22 cellular contexts compared by ENCODE assay signal in genomic region chr6:39171489-39172376, GRCh38. TPM values are rescaled to one million over a fixed set of nuclear protein-coding genes. Genes with fewer than 3 reads are reported as not detected.
"Had no signal": no experiment of that assay in that cellular context is flagged by ENCODE, and none has a peak within 500 bp of the region (broad histone marks: within the 10 kb centered on the region; RNA-seq: fewer than 3 reads in every experiment).

No MANE protein-coding gene starts in this region.

- H3K9me3 ChIP-seq: ovary, thoracic aorta had no signal

- H3K4me1 ChIP-seq: heart left ventricle, sigmoid colon had no signal

- H3K4me3 ChIP-seq: heart left ventricle, lung, ovary, right atrium auricular region, sigmoid colon, skin epidermis, thoracic aorta, transverse colon had no signal

- H3K27me3 ChIP-seq: ovary, right atrium auricular region, transverse colon had no signal

- H3K27ac ChIP-seq: heart left ventricle, ovary, right atrium auricular region, sigmoid colon, thoracic aorta, transverse colon had no signal

- ATAC-seq: heart left ventricle; left colon; left ventricle myocardium superior; naive thymus-derived CD8-positive, alpha-beta T cell; stimulated activated naive CD8-positive, alpha-beta T cell treated with anti-CD3 and anti-CD28 coated beads, Interleukin-15, amount 100 ng/mL, for 72 hours had no signal

- H3K36me3 ChIP-seq: heart left ventricle, ovary, right atrium auricular region, sigmoid colon, thoracic aorta, transverse colon had no signal

- DNase-seq: heart left ventricle; hippocampal formation; left colon; left ventricle myocardium superior; mesenchymal stem cell; naive thymus-derived CD8-positive, alpha-beta T cell; ovary; stimulated activated CD4-positive, alpha-beta T cell treated with anti-CD3 and anti-CD28 coated beads, Interleukin-2, amount 100 ng/mL, for 24 hours; stimulated activated CD4-positive, alpha-beta T cell treated with anti-CD3 and anti-CD28 coated beads, Interleukin-4, amount 100 ng/mL, for 4 hours; stimulated activated naive B cell treated with anti-CD40 and anti-IgM and Interleukin-4, amounts not matched to agents 10 μg/mL and 1 μg/mL and 100 μg/mL, for 72 hours; stimulated activated naive CD8-positive, alpha-beta T cell treated with anti-CD3 and anti-CD28 coated beads, Interleukin-15, amount 100 ng/mL, for 72 hours; substantia nigra; transverse colon had no signal

- FAIRE-seq: endothelial cell of umbilical vein, frontal cortex had no signal

RNA-seq across cellular contexts. Expression of gene KCNK5, which starts 57.5 kb away (rescaled TPM):
- total RNA-seq: endothelial cell of umbilical vein, glomerular endothelial cell had no signal
- polyA plus RNA-seq: endothelial cell of umbilical vein; naive thymus-derived CD8-positive, alpha-beta T cell; neural cell had no signal
